In the genomic region with DNA sequence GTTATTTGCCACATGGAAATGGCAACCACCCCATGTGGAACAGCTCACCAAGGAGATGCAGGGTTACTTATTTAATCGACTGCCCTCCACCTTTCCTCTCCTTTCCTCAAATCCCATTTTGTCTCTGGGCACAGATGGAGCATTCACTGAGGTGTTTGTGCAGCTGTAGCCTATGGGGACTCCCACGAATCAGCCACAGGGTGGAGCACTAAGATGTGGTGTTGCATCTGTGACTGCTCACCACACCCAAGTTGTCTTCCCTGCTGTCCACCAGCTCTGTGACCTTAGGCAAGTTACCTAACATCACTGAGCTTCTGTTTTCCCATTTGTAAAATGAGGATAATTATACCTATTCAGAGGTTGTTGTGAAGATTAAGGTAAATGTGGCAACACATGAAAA, we compare ENCODE assay signal across 8 cellular contexts.
DNase-seq lines count a peak whose midpoint lies in the region; ATAC-seq, FAIRE-seq and TF ChIP-seq lines count a peak whose summit lies in the region.

No MANE protein-coding gene starts in this region.

- no peak overlapping the region for H3K9ac ChIP-seq in HepG2 (ENCODE audit: insufficient read depth, low read depth, low read length)

- no TSS peak for BruUV-seq in HepG2 (replicated peaks; lab: Mats Ljungman, UMichigan)

- TF ChIP-seq RAD21 in Ishikawa (IDR thresholded peaks at IDR 0.05; ENCODE audit: low read depth) (peak; percentile 15; the same call in 1 of the 2 replicates), HepG2 (CRISPR knock-in tag; IDR thresholded peaks at IDR 0.05) (no peak)

- no peak for FAIRE-seq in HepG2 (lab: Jason Lieb, UNC)

- H3K27ac ChIP-seq in adrenal gland, result no peak overlapping the region
- no peak overlapping the region for H3K27ac ChIP-seq in HepG2 (ENCODE audit: extremely low read length, insufficient read depth, low read length)

- 48 to 61% (median 53%) methylated on average over 2 of the region's 2 CpGs for WGBS in adrenal gland, 4 donors
- 0% methylated on average over 2 of the region's 2 CpGs for WGBS in HepG2 (ENCODE audit: low lambda C conversion rate)

- TF ChIP-seq CTCF in adrenal gland (IDR thresholded peaks at IDR 0.05) (peak in 5 of 6 experiments; percentile 27 to 51 (median 42)), HepG2 (CRISPR knock-in tag; IDR thresholded peaks at IDR 0.05) (peak; percentile 9; the same call in 1 of the 2 replicates)

- POLR2A ChIA-PET in HepG2 (lab: Yijun Ruan, JAX), result no interaction called here

- no peak for TF ChIP-seq EP300 in Ishikawa (IDR thresholded peaks at IDR 0.05; ENCODE audit: borderline replicate concordance)
- TF ChIP-seq EP300 in HepG2 (IDR thresholded peaks at IDR 0.05; ENCODE audit: low read depth in 2 of 2, low read length in 2 of 2), result no peak
- TF ChIP-seq EP300 in HepG2 (CRISPR knock-in tag; IDR thresholded peaks at IDR 0.05; ENCODE audit: borderline replicate concordance), result no peak

- intact Hi-C loops in adrenal gland (cut with DNase I), result no loop called here
- intact Hi-C loops in HepG2 (cut with micrococcal nuclease; ENCODE audit: unreplicated experiment), result no loop called here

- no peak overlapping the region for H3K4me3 ChIP-seq in adrenal gland
- H3K4me3 ChIP-seq in HepG2 (replicated peaks in 1 of 3; ENCODE audit: insufficient read depth in 1 of 3, low read depth in 2 of 3, low read length in 3 of 3), result no peak overlapping the region

- no peaks in the 10 kb centered on the region for H3K79me2 ChIP-seq in HepG2 (ENCODE audit: insufficient read depth, low read length)

- CTCF ChIA-PET in HepG2 (lab: Yijun Ruan, JAX; ENCODE audit: low intra/inter-chr PET ratio, low total read pairs), result no interaction called here

- in situ Hi-C loops in HepG2 (cut with HindIII; ENCODE audit: extremely low pct_ligation_motif_present, low pct_unique_long_range_greater_than_20kb), result no loop called here

- H3K27me3 ChIP-seq in adrenal gland (no peaks in the 10 kb centered on the region), HepG2 (ENCODE audit: control insufficient read depth in 1 of 2, insufficient read depth in 2 of 2, low read length in 2 of 2) (no peaks in the 10 kb centered on the region)

- H3K36me3 ChIP-seq in adrenal gland (replicated peaks in 1 of 2) (no peaks in the 10 kb centered on the region), HepG2 (replicated peaks in 1 of 2; ENCODE audit: control insufficient read depth in 1 of 2, insufficient read depth in 2 of 2, low read length in 2 of 2) (no peaks in the 10 kb centered on the region)

- no peak overlapping the region for H2AFZ ChIP-seq in HepG2 (ENCODE audit: low read length)

- H4K20me1 ChIP-seq in HepG2 (ENCODE audit: insufficient read depth, low read length), result no peaks in the 10 kb centered on the region

- no peak for DNase-seq in activated CD4-positive, CD25-positive, alpha-beta regulatory T cell (lab: John Stamatoyannopoulos, UW)
- DNase-seq in adrenal gland (peak in 6 of 7 donors; percentile 35 to 66 (median 46)), HepG2 (ENCODE audit: low spot score) (no peak), SKM-1 (lab: John Stamatoyannopoulos, UW; ENCODE audit: unreplicated experiment) (no peak), DMS79 (lab: John Stamatoyannopoulos, UW) (no peak), NCI-H2227 treated with DMSO at 0.1 percent for 48 hours (lab: John Stamatoyannopoulos, UW) (no peak)

- TF ChIP-seq POLR2A in adrenal gland (IDR thresholded peaks at IDR 0.05) (no peak), HepG2 (IDR thresholded peaks at IDR 0.05; ENCODE audit: insufficient read depth in 1 of 2, low read depth in 2 of 2, low read length in 2 of 2) (no peak)

- H3K4me1 ChIP-seq in adrenal gland (replicated peaks in 1 of 2) (no peaks in the 10 kb centered on the region), HepG2 (ENCODE audit: insufficient read depth, low read length) (no peaks in the 10 kb centered on the region)

- H3K4me2 ChIP-seq in HepG2 (ENCODE audit: low read depth, low read length), result no peak overlapping the region

- H3K9me3 ChIP-seq in adrenal gland (replicated peaks in 1 of 3), result peaks cover 0 to 11% (median 0%) of the 10 kb centered on the region in 3 donors
- H3K9me3 ChIP-seq in HepG2 (ENCODE audit: low read length), result peaks cover 80% of the 10 kb centered on the region

- peak; percentile 53 to 64 for ATAC-seq in activated CD4-positive, CD25-positive, alpha-beta regulatory T cell treated with anti-CD3 and anti-CD28 coated beads, Interleukin-2, amount 50 U/mL, for 24 hours
- ATAC-seq in HepG2, result no peak

TF ChIP-seq in Ishikawa, 13 proteins besides CTCF, POLR2A, EP300 and RAD21:
- TF ChIP-seq CEBPB (IDR thresholded peaks at IDR 0.05), result no peak

TF ChIP-seq in HepG2, 621 proteins besides CTCF, POLR2A, EP300 and RAD21:
- TF ChIP-seq ZNF629 (CRISPR knock-in tag; conservative IDR thresholded peaks at IDR 0.05) (no peak), CCDC6 (CRISPR knock-in tag; IDR thresholded peaks at IDR 0.05) (no peak)
TF ChIP-seq in HepG2: peak in this region for 0.

Comparison
In these comparisons a context has a peak if more than half of its experiments do, and no peak if none do; other contexts are left out.
1. DNase-seq: peak in adrenal gland (6 of 7); none in activated CD4-positive, CD25-positive, alpha-beta regulatory T cell (0 of 4), HepG2 (single experiment), SKM-1 (single experiment), DMS79 (single experiment) and NCI-H2227 treated with DMSO at 0.1 percent for 48 hours (single experiment).